ENCODE assay signal across 22 cellular contexts in the genomic region with DNA sequence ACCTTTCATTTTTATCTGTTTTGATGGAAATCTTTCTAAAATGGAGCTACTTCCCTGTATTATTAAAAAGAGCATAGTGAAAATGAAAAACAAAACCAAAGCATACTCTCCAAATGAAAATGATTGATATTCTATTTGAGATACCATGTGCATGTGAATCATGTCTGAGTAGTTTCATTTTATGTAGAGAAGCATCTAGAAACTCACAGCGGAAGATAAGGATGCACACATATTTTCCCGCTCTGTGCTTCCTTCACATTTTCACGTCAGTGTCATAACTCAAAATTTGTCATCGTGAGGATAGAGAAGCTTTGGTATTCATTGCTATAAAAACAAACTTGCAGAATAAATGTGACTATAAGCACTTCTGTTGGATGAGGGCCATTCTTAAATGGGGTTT. TPM values are rescaled to one million over a fixed set of nuclear protein-coding genes. Genes with fewer than 3 reads are reported as not detected.
A peak's percentile ranks its signal among the peaks of the same experiment; 100 is the strongest.
DNase-seq lines count a peak whose midpoint lies in the region; ATAC-seq, FAIRE-seq and TF ChIP-seq lines count a peak whose summit lies in the region.
"Had no signal": no experiment of that assay in that cellular context is flagged by ENCODE, and none has a peak within 500 bp of the region (broad histone marks: within the 10 kb centered on the region; RNA-seq: fewer than 3 reads in every experiment).

No MANE protein-coding gene starts in this region.

- RAD21 ChIA-PET in GM12878 (lab: Charles Lee; ENCODE audit: unreplicated experiment), result interaction anchor here (0.6 kb wide), 1 partner anchor 12 kb away, joined by 3 read pairs; no protein-coding TSS in a partner anchor

- H3K27ac Mint-ChIP-seq in activated CD4-positive, alpha-beta T cell treated with anti-CD3 and anti-CD28 coated beads for 36 hours, result no peak overlapping the region
- H3K27ac Mint-ChIP-seq in activated CD4-positive, alpha-beta T cell treated with anti-CD3 and anti-CD28 coated beads, Interleukin-2, amount 10 ng/mL, durations not matched to agents 7 days and 5 days, result no peak overlapping the region
- H3K27ac Mint-ChIP-seq in activated naive CD4-positive, alpha-beta T cell treated with anti-CD3 and anti-CD28 coated beads, Interleukin-2, amount 50 U/mL, for 24 hours, result peak overlapping the region; percentile 33
- no peak overlapping the region for H3K27ac Mint-ChIP-seq in stimulated activated effector memory CD8-positive, alpha-beta T cell treated with anti-CD3 and anti-CD28 coated beads, Interleukin-12 subunit alpha, Interleukin-12 subunit beta, amount 100 ng/mL, for 72 hours
- H3K27ac Mint-ChIP-seq in T-helper 17 cell, result no peak overlapping the region
- H3K27ac Mint-ChIP-seq: CD14-positive monocyte; CD8-positive, alpha-beta T cell; HFFc6 had no signal

- H3K79me2 ChIP-seq in GM12878 (ENCODE audit: control insufficient read depth, insufficient read depth, low read length), result no peaks in the 10 kb centered on the region

- H3K9me3 Mint-ChIP-seq in activated CD4-positive, alpha-beta T cell treated with anti-CD3 and anti-CD28 coated beads for 36 hours (ENCODE audit: low read depth), result no peaks in the 10 kb centered on the region
- H3K9me3 Mint-ChIP-seq in activated CD4-positive, alpha-beta T cell treated with anti-CD3 and anti-CD28 coated beads, Interleukin-2, amount 10 ng/mL, durations not matched to agents 7 days and 5 days, result peaks cover 2% of the 10 kb centered on the region
- no peaks in the 10 kb centered on the region for H3K9me3 Mint-ChIP-seq in activated naive CD4-positive, alpha-beta T cell treated with anti-CD3 and anti-CD28 coated beads, Interleukin-2, amount 50 U/mL, for 24 hours
- no peaks in the 10 kb centered on the region for H3K9me3 Mint-ChIP-seq in stimulated activated effector memory CD8-positive, alpha-beta T cell treated with anti-CD3 and anti-CD28 coated beads, Interleukin-12 subunit alpha, Interleukin-12 subunit beta, amount 100 ng/mL, for 72 hours
- H3K9me3 Mint-ChIP-seq: CD14-positive monocyte; CD8-positive, alpha-beta T cell; HFFc6 had no signal

- no peak for FAIRE-seq in GM12878 (lab: Jason Lieb, UNC)
- FAIRE-seq: D721Med, G401.6, GM12892, HepG2, HTR-8/SVneo had no signal

- H3K36me3 ChIP-seq in GM12878 (ENCODE audit: control insufficient read depth in 2 of 2, insufficient read depth in 2 of 2, low read length in 1 of 2), result no peaks in the 10 kb centered on the region

- no peaks in the 10 kb centered on the region for H3K27me3 Mint-ChIP-seq in activated CD4-positive, alpha-beta T cell treated with anti-CD3 and anti-CD28 coated beads for 36 hours
- no peaks in the 10 kb centered on the region for H3K27me3 Mint-ChIP-seq in activated CD4-positive, alpha-beta T cell treated with anti-CD3 and anti-CD28 coated beads, Interleukin-2, amount 10 ng/mL, durations not matched to agents 7 days and 5 days
- H3K27me3 Mint-ChIP-seq in activated naive CD4-positive, alpha-beta T cell treated with anti-CD3 and anti-CD28 coated beads, Interleukin-2, amount 50 U/mL, for 24 hours, result no peaks in the 10 kb centered on the region
- no peaks in the 10 kb centered on the region for H3K27me3 Mint-ChIP-seq in T-helper 17 cell

- no peak for DNase-seq in activated CD4-positive, alpha-beta T cell treated with anti-CD3 and anti-CD28 coated beads for 36 hours
- no peak for DNase-seq in activated CD4-positive, alpha-beta T cell treated with anti-CD3 and anti-CD28 coated beads, Interleukin-2, amount 10 ng/mL, durations not matched to agents 7 days and 5 days
- no peak for DNase-seq in activated naive CD4-positive, alpha-beta T cell treated with anti-CD3 and anti-CD28 coated beads, Interleukin-2, amount 50 U/mL, for 16 hours
- DNase-seq in GM12878 (ENCODE audit: low read depth, low spot score) (no peak), T-helper 17 cell (no peak), SHP77 treated with DMSO at 0.1 percent for 48 hours (lab: John Stamatoyannopoulos, UW) (no peak)
- no peak for DNase-seq in stimulated activated effector memory CD8-positive, alpha-beta T cell treated with anti-CD3 and anti-CD28 coated beads, Interleukin-12 subunit alpha, Interleukin-12 subunit beta, amount 100 ng/mL, for 72 hours (ENCODE audit: low spot score in 2 of 2)
- DNase-seq: CD8-positive, alpha-beta T cell; COR-L47; DMS153; DMS79 treated with DMSO at 0.1 percent for 48 hours; EL; HCEC 1CT; HFFc6 had no signal

- peak; percentile 84 for ATAC-seq in activated CD4-positive, alpha-beta T cell treated with anti-CD3 and anti-CD28 coated beads for 36 hours
- ATAC-seq in GM12878 (peak; percentile 41), T-helper 17 cell (no peak)
- ATAC-seq in stimulated activated effector memory CD8-positive, alpha-beta T cell treated with anti-CD3 and anti-CD28 coated beads, Interleukin-12 subunit alpha, Interleukin-12 subunit beta, amount 100 ng/mL, for 72 hours, result peak; percentile 70
- ATAC-seq: CD8-positive, alpha-beta T cell; HepG2 had no signal

- BruUV-seq in GM12878 (replicated peaks; lab: Mats Ljungman, UMichigan), result no TSS peak

- no peak overlapping the region for H3K4me2 ChIP-seq in GM12878 (ENCODE audit: control insufficient read depth, insufficient read depth)

- CTCF ChIA-PET in activated CD4-positive, alpha-beta T cell treated with anti-CD3 and anti-CD28 coated beads for 36 hours (lab: Charles Lee), result interaction anchor here (0.6 to 1.3 kb wide), 5 partner anchors 21 to 428 kb away, joined by 3 read pairs; partner anchors contain the start of gene CLINT1
- CTCF ChIA-PET in activated CD4-positive, alpha-beta T cell treated with anti-CD3 and anti-CD28 coated beads, Interleukin-2, amount 10 ng/mL, durations not matched to agents 7 days and 5 days (lab: Charles Lee), result interaction anchor here (0.7 to 1.2 kb wide), 2 partner anchors 10 to 11 kb away, joined by 3 to 4 read pairs; no protein-coding TSS in a partner anchor
- CTCF ChIA-PET in GM12878 (lab: Yijun Ruan, JAX), result interaction anchor here (0.7 to 0.9 kb wide), 2 partner anchors 21 to 41 kb away, joined by 3 to 4 read pairs; no protein-coding TSS in a partner anchor

- H4K20me1 ChIP-seq in GM12878 (ENCODE audit: control insufficient read depth, insufficient read depth), result no peaks in the 10 kb centered on the region

- 15% methylated on average over 4 of the region's 4 CpGs for WGBS in GM12878 (ENCODE audit: insufficient coverage, insufficient replicate concordance, low lambda C conversion rate, missing lambda C conversion rate)

- H3K4me1 ChIP-seq in GM12878 (ENCODE audit: control insufficient read depth, insufficient read depth, low read length), result no peaks in the 10 kb centered on the region

- no peaks in the 10 kb centered on the region for H3K36me3 Mint-ChIP-seq in activated CD4-positive, alpha-beta T cell treated with anti-CD3 and anti-CD28 coated beads for 36 hours (ENCODE audit: low read depth)
- no peaks in the 10 kb centered on the region for H3K36me3 Mint-ChIP-seq in activated CD4-positive, alpha-beta T cell treated with anti-CD3 and anti-CD28 coated beads, Interleukin-2, amount 10 ng/mL, durations not matched to agents 7 days and 5 days (ENCODE audit: low read depth)
- no peaks in the 10 kb centered on the region for H3K36me3 Mint-ChIP-seq in activated naive CD4-positive, alpha-beta T cell treated with anti-CD3 and anti-CD28 coated beads, Interleukin-2, amount 50 U/mL, for 24 hours
- H3K36me3 Mint-ChIP-seq in stimulated activated effector memory CD8-positive, alpha-beta T cell treated with anti-CD3 and anti-CD28 coated beads, Interleukin-12 subunit alpha, Interleukin-12 subunit beta, amount 100 ng/mL, for 72 hours, result no peaks in the 10 kb centered on the region
- H3K36me3 Mint-ChIP-seq in T-helper 17 cell (ENCODE audit: low read depth), result no peaks in the 10 kb centered on the region
- H3K36me3 Mint-ChIP-seq: CD14-positive monocyte; CD8-positive, alpha-beta T cell had no signal

- H3K4me3 ChIP-seq in GM12878, result no peak overlapping the region

- no peak overlapping the region for H3K4me3 Mint-ChIP-seq in activated CD4-positive, alpha-beta T cell treated with anti-CD3 and anti-CD28 coated beads for 36 hours
- H3K4me3 Mint-ChIP-seq in activated CD4-positive, alpha-beta T cell treated with anti-CD3 and anti-CD28 coated beads, Interleukin-2, amount 10 ng/mL, durations not matched to agents 7 days and 5 days, result no peak overlapping the region
- H3K4me3 Mint-ChIP-seq in activated naive CD4-positive, alpha-beta T cell treated with anti-CD3 and anti-CD28 coated beads, Interleukin-2, amount 50 U/mL, for 24 hours, result no peak overlapping the region
- no peak overlapping the region for H3K4me3 Mint-ChIP-seq in stimulated activated effector memory CD8-positive, alpha-beta T cell treated with anti-CD3 and anti-CD28 coated beads, Interleukin-12 subunit alpha, Interleukin-12 subunit beta, amount 100 ng/mL, for 72 hours
- no peak overlapping the region for H3K4me3 Mint-ChIP-seq in T-helper 17 cell
- H3K4me3 Mint-ChIP-seq: CD14-positive monocyte; CD8-positive, alpha-beta T cell; HFFc6 had no signal

- H3K27ac ChIP-seq in GM12878 (ENCODE audit: control insufficient read depth, insufficient read depth), result no peak overlapping the region
- H3K27ac ChIP-seq: 22Rv1 had no signal

- intact Hi-C loops in activated CD4-positive, alpha-beta T cell treated with anti-CD3 and anti-CD28 coated beads for 36 hours (cut with DNase I, micrococcal nuclease), result loop anchor here (1.0 to 2.0 kb wide), 2 partner anchors 34 to 35 kb away; partner anchors contain the start of gene CLINT1 (in 1 of the 2)
- intact Hi-C loops in GM12878 (cut with micrococcal nuclease; ENCODE audit: unreplicated experiment), result no loop called here

- POLR2A ChIA-PET in activated CD4-positive, alpha-beta T cell treated with anti-CD3 and anti-CD28 coated beads for 36 hours (lab: Charles Lee), result no interaction called here
- POLR2A ChIA-PET in activated CD4-positive, alpha-beta T cell treated with anti-CD3 and anti-CD28 coated beads, Interleukin-2, amount 10 ng/mL, durations not matched to agents 7 days and 5 days (lab: Charles Lee), result no interaction called here
- POLR2A ChIA-PET in GM12878 (lab: Charles Lee), result interaction anchor here (0.7 to 1.2 kb wide), 2 partner anchors 16 to 109 kb away, joined by 3 read pairs; no protein-coding TSS in a partner anchor

- TF ChIP-seq CTCF in GM12878 (IDR thresholded peaks at IDR 0.05 in 2 of 3, conservative IDR thresholded peaks at IDR 0.05 in 1 of 3; ENCODE audit: control insufficient read depth in 2 of 3, extremely low read depth in 1 of 3, insufficient read depth in 1 of 3, low read depth in 3 of 3, low read length in 3 of 3), result no peak

- TF ChIP-seq EP300 in GM12878 (IDR thresholded peaks at IDR 0.05; ENCODE audit: borderline replicate concordance in 1 of 2, control insufficient read depth in 1 of 2, low read depth in 2 of 2, low read length in 2 of 2), result no peak

- TF ChIP-seq RAD21 in GM12878 (IDR thresholded peaks at IDR 0.05; ENCODE audit: insufficient read depth, low read depth, low read length), result no peak

- no peaks in the 10 kb centered on the region for H3K27me3 ChIP-seq in GM12878 (replicated peaks in 1 of 2; ENCODE audit: control insufficient read depth in 2 of 2, insufficient read depth in 2 of 2, low read length in 1 of 2)

- SMC1A ChIA-PET in GM12878 (lab: Charles Lee; ENCODE audit: uncharacterized antibody, unreplicated experiment), result interaction anchor here (0.9 to 1.8 kb wide), 3 partner anchors 22 to 46 kb away, joined by 3 to 5 read pairs (median 4); no protein-coding TSS in a partner anchor

- in situ Hi-C loops in GM12878 (cut with MboI), result no loop called here

- H3K9ac ChIP-seq in GM12878 (ENCODE audit: control insufficient read depth, insufficient read depth, low read length), result no peak overlapping the region

- H2AFZ ChIP-seq in GM12878 (ENCODE audit: control insufficient read depth, low read depth, low read length), result no peak overlapping the region

- no peak for TF ChIP-seq POLR2A in GM12878 (IDR thresholded peaks at IDR 0.05; ENCODE audit: low read depth, low read length)

- H3K9me3 ChIP-seq in GM12878 (replicated peaks; ENCODE audit: control insufficient read depth, insufficient read depth, low read length), result no peaks in the 10 kb centered on the region
- no peaks in the 10 kb centered on the region for H3K9me3 ChIP-seq in T-helper 17 cell (ENCODE audit: control insufficient read depth, low read length, poor library complexity, severe bottlenecking)

- peaks cover 19% of the 10 kb centered on the region for H3K4me1 Mint-ChIP-seq in activated CD4-positive, alpha-beta T cell treated with anti-CD3 and anti-CD28 coated beads for 36 hours
- H3K4me1 Mint-ChIP-seq in activated CD4-positive, alpha-beta T cell treated with anti-CD3 and anti-CD28 coated beads, Interleukin-2, amount 10 ng/mL, durations not matched to agents 7 days and 5 days, result peaks cover 16% of the 10 kb centered on the region
- H3K4me1 Mint-ChIP-seq in activated naive CD4-positive, alpha-beta T cell treated with anti-CD3 and anti-CD28 coated beads, Interleukin-2, amount 50 U/mL, for 24 hours, result peaks cover 16% of the 10 kb centered on the region
- peaks cover 9% of the 10 kb centered on the region for H3K4me1 Mint-ChIP-seq in stimulated activated effector memory CD8-positive, alpha-beta T cell treated with anti-CD3 and anti-CD28 coated beads, Interleukin-12 subunit alpha, Interleukin-12 subunit beta, amount 100 ng/mL, for 72 hours
- peaks cover 3% of the 10 kb centered on the region for H3K4me1 Mint-ChIP-seq in T-helper 17 cell

RNA-seq across cellular contexts. Expression of gene CLINT1, which starts 34.0 kb away (rescaled TPM):
- total RNA-seq in activated CD4-positive, alpha-beta T cell treated with anti-CD3 and anti-CD28 coated beads for 36 hours, result 10 to 100 TPM; 59.0 to 69.0 TPM
- total RNA-seq in activated CD4-positive, alpha-beta T cell treated with anti-CD3 and anti-CD28 coated beads, Interleukin-2, amount 10 ng/mL, durations not matched to agents 7 days and 5 days, result 10 to 100 TPM; 68.4 to 77.4 TPM
- 117 and 124 TPM in 2 replicates for total RNA-seq in GM12878 (2013; cell fraction: nucleolus; rRNA removed)
- total RNA-seq in GM12878 (2014; rRNA removed), result 94.9 and 113 TPM in 2 replicates
- total RNA-seq in GM12878 (2014; rRNA removed; fragmentation: Illumina TruSeq; extraction: Trizol), result 78.0 and 79.3 TPM in 2 replicates
- total RNA-seq in GM12878 (2021), result 78.6 and 96.7 TPM in 2 replicates
- 31.2 TPM for polyA plus RNA-seq in GM12878 (2011; ENCODE audit: low read depth)
- 118 and 126 TPM in 2 replicates for polyA plus RNA-seq in GM12878 (2011; rRNA removed)
- polyA plus RNA-seq in GM12878 (2011; cell fraction: cytosol; rRNA removed), result 187 and 205 TPM in 2 replicates
- 156 and 163 TPM in 2 replicates for polyA plus RNA-seq in GM12878 (2011; cell fraction: nucleus; rRNA removed)
- polyA plus RNA-seq in GM12878 (2012), result 23.7 and 24.9 TPM in 2 replicates
- polyA plus RNA-seq in GM12878 (2014; fragmentation: Illumina TruSeq; extraction: Trizol), result 136 and 150 TPM in 2 replicates
- 10 to 100 TPM; 30.0 to 40.2 TPM for polyA plus RNA-seq in GM12878 (2014; fragmentation: Nextera tagmentation; extraction: Ambion mirVana)
- polyA plus RNA-seq in GM12878 (2014; rRNA removed), result 100 and 102 TPM in 2 replicates
- 100 to 1,000 TPM; 111 to 118 TPM for polyA plus RNA-seq in GM12878 (2016; fragmentation: Nextera tagmentation; extraction: Ambion mirVana)
- polyA minus RNA-seq in GM12878 (2011; rRNA and poly(A)+ RNA removed), result 233 and 304 TPM in 2 replicates
- polyA minus RNA-seq in GM12878 (2011; cell fraction: cytosol; rRNA and poly(A)+ RNA removed), result 50.5 and 63.3 TPM in 2 replicates
- polyA minus RNA-seq in GM12878 (2011; cell fraction: nucleus; rRNA and poly(A)+ RNA removed), result 38.8 and 58.5 TPM in 2 replicates
- 100 to 1,000 TPM in 1 of 2 donors, 10 to 100 TPM in 1; 92.7 to 102 TPM for total RNA-seq in T-helper 17 cell
